ENCODE assay signal across 8 cellular contexts in the genomic region with DNA sequence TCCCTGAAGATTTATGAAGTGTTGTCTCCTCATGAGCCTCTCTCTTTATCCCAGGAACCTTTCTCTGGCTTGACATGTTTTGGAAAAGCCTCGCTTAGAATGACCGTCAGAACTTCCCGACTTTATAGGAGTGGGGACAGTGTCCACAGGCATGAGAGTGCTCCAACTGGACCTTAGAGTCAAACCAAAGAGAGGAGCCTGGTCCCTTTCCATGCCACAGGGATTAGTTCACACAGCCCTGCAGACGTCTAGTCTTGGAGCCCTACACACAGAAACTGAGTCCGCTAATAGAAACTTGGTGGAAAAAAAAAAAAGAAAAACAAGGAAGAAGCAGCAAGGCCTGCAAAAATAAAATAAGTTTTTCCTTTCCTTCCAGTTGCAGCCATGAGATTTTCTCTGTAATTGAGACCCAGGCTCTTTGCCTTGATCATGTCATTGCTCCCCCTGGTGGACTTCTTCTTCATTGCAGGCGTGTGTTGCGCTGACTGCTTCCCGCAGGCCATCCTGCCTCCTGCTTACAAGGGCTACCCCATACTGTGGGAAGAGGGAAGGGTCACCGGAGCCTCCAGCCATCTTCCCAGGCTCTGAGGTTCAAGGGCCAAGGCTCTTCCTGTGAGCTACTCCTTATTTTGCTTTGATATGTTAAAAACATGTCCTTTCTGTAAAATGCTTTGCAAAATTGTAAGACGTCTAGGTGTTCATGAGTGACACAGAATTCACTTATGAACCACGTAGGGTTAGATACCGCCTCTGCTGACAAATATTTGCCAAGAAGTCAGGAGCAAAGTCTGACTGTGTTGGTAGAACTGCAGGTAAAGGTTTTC.
DNase-seq lines count a peak whose midpoint lies in the region; ATAC-seq and TF ChIP-seq lines count a peak whose summit lies in the region.

No MANE protein-coding gene starts in this region.

- H3K14ac ChIP-seq in neuronal stem cell (ENCODE audit: low read length) = no peak overlapping the region

- H3K79me1 ChIP-seq in neuronal stem cell (ENCODE audit: low read depth, low read length) = no peaks in the 10 kb centered on the region

- H2BK15ac ChIP-seq in neuronal stem cell (ENCODE audit: low read length) = no peak overlapping the region

- H3K27me3 ChIP-seq in CD4-positive, alpha-beta T cell (ENCODE audit: control insufficient read depth, insufficient read depth, low read length) = no peaks in the 10 kb centered on the region
- H3K27me3 ChIP-seq in neuronal stem cell (ENCODE audit: control insufficient read depth in 3 of 3, insufficient read depth in 3 of 3, low read depth in 1 of 3, low read length in 3 of 3) = no peaks in the 10 kb centered on the region

- no peak overlapping the region for H2AFZ ChIP-seq in neuronal stem cell (ENCODE audit: low read length)

- no peaks in the 10 kb centered on the region for H3K4me1 Mint-ChIP-seq in CD4-positive, alpha-beta T cell (ENCODE audit: low read depth)

- H2BK120ac ChIP-seq in neuronal stem cell (ENCODE audit: low read depth, low read length) = no peak overlapping the region

- no peak overlapping the region for H4K8ac ChIP-seq in neuronal stem cell (ENCODE audit: low read depth, low read length)

- intact Hi-C loops in CD4-positive, alpha-beta T cell (cut with DNase I, micrococcal nuclease) = loop anchor here (1.0 to 5.0 kb wide), 5 partner anchors 202 to 389 kb away; no protein-coding TSS in a partner anchor

- H3K27ac ChIP-seq in CD4-positive, alpha-beta T cell (ENCODE audit: low read depth, low read length) = no peak overlapping the region
- H3K27ac ChIP-seq in neuronal stem cell (replicated peaks; ENCODE audit: low read length) = no peak overlapping the region
- no peak overlapping the region for H3K27ac ChIP-seq in substantia nigra (ENCODE audit: low read depth, low read length, poor library complexity, severe bottlenecking)

- H4K91ac ChIP-seq in neuronal stem cell (ENCODE audit: low read depth, low read length, poor library complexity) = no peak overlapping the region

- no CpG with 5 or more reads among the region's 12 CpGs for WGBS in neuronal stem cell (ENCODE audit: extremely low coverage in 2 of 2, insufficient read length in 2 of 2, insufficient replicate concordance in 1 of 2), 2 donors

- in situ Hi-C loops in KBM-7 (cut with MboI; ENCODE audit: low pct_unique_long_range_greater_than_20kb, low sequenced_read_pairs) = no loop called here

- no peaks in the 10 kb centered on the region for H3K9me3 Mint-ChIP-seq in CD4-positive, alpha-beta T cell

- H2BK12ac ChIP-seq in neuronal stem cell (ENCODE audit: low read length) = no peak overlapping the region

- no peaks in the 10 kb centered on the region for H3K9me3 ChIP-seq in CD4-positive, alpha-beta T cell (ENCODE audit: control insufficient read depth, low read length)
- no peaks in the 10 kb centered on the region for H3K9me3 ChIP-seq in neuronal stem cell (replicated peaks in 1 of 2; ENCODE audit: control insufficient read depth in 2 of 2, insufficient read depth in 1 of 2, low read depth in 1 of 2, low read length in 2 of 2)

- H3K27me3 Mint-ChIP-seq in CD4-positive, alpha-beta T cell = peaks cover 4% of the 10 kb centered on the region

- H3K4ac ChIP-seq in neuronal stem cell (ENCODE audit: low read length) = no peak overlapping the region

- peak; percentile 81 for ATAC-seq in CD4-positive, alpha-beta T cell (ENCODE audit: poor library complexity)
- ATAC-seq in GM19397 (IDR thresholded peaks at IDR 0.05; ENCODE audit: unreplicated experiment) = peak; percentile 66

- H3K36me3 ChIP-seq in neuronal stem cell (replicated peaks in 1 of 2; ENCODE audit: control insufficient read depth in 2 of 2, insufficient read depth in 2 of 2, low read length in 2 of 2) = no peaks in the 10 kb centered on the region

- TF ChIP-seq CTCF in CD4-positive, alpha-beta T cell (IDR thresholded peaks at IDR 0.05) = peak; percentile 94
- peak; percentile 91 for TF ChIP-seq CTCF in fibroblast of the aortic adventitia (IDR thresholded peaks at IDR 0.05; ENCODE audit: insufficient read depth, low read length)

- no peak overlapping the region for H2AK5ac ChIP-seq in neuronal stem cell (ENCODE audit: low read depth, low read length)

- no peak overlapping the region for H2BK5ac ChIP-seq in neuronal stem cell (ENCODE audit: low read length)

- no peak overlapping the region for H3K4me2 ChIP-seq in neuronal stem cell (ENCODE audit: insufficient read depth, low read length, poor library complexity, severe bottlenecking)

- no peak overlapping the region for H3K4me3 Mint-ChIP-seq in CD4-positive, alpha-beta T cell

- H3K27ac Mint-ChIP-seq in CD4-positive, alpha-beta T cell = no peak overlapping the region

- CTCF ChIA-PET in CD4-positive, alpha-beta T cell (lab: Charles Lee) = interaction anchor here (1.3 kb wide), 1 partner anchor 370 kb away, joined by 3 read pairs; no protein-coding TSS in a partner anchor

- no peaks in the 10 kb centered on the region for H3K36me3 Mint-ChIP-seq in CD4-positive, alpha-beta T cell (ENCODE audit: low read depth)

- peak; percentile 64 to 79 (median 70) for DNase-seq in CD4-positive, alpha-beta T cell
- DNase-seq in KBM-7 (peak; percentile 78), fibroblast of the aortic adventitia (ENCODE audit: low read depth) (peak; percentile 91), neuronal stem cell (ENCODE audit: low spot score) (peak; percentile 85), substantia nigra (lab: John Stamatoyannopoulos, UW) (peak in 47 of 49 donors; percentile 4 to 88 (median 66))
- DNase-seq in activated T-cell treated with anti-CD3 and anti-CD28 coated beads, Interleukin-2, amount 50 U/mL, for 48 hours = peak; percentile 86 to 89

- no peak overlapping the region for H3K23ac ChIP-seq in neuronal stem cell (ENCODE audit: low read depth, low read length, poor library complexity)

- POLR2A ChIA-PET in CD4-positive, alpha-beta T cell (lab: Charles Lee) = interaction anchor here (0.6 kb wide), 1 partner anchor 360 kb away, joined by 3 read pairs; no protein-coding TSS in a partner anchor

- peaks cover 0 to 2% of the 10 kb centered on the region in 2 donors for H3K4me1 ChIP-seq in neuronal stem cell (ENCODE audit: control insufficient read depth in 2 of 2, insufficient read depth in 1 of 2, low read depth in 1 of 2, low read length in 2 of 2)

- H3K4me3 ChIP-seq in fibroblast of the aortic adventitia (ENCODE audit: low read depth, low read length) (no peak overlapping the region), neuronal stem cell (ENCODE audit: low read length in 2 of 2) (no peak overlapping the region)

- H3K9ac ChIP-seq in neuronal stem cell (ENCODE audit: low read depth, low read length, poor library complexity) = no peak overlapping the region

- H3K18ac ChIP-seq in neuronal stem cell (ENCODE audit: low read length) = no peak overlapping the region

TF ChIP-seq in PFSK-1, 5 proteins besides CTCF, POLR2A, EP300 and RAD21:
- TF ChIP-seq TAF1 (IDR thresholded peaks at IDR 0.05; ENCODE audit: borderline replicate concordance, insufficient read depth, low read length) (no peak), FOXP2 (optimal IDR thresholded peaks at IDR 0.05; ENCODE audit: borderline replicate concordance, extremely low read depth, extremely low read length, insufficient read depth) (peak; percentile 12)
